Comparison of ENCODE assay signal across 1 cellular context in the genomic region with DNA sequence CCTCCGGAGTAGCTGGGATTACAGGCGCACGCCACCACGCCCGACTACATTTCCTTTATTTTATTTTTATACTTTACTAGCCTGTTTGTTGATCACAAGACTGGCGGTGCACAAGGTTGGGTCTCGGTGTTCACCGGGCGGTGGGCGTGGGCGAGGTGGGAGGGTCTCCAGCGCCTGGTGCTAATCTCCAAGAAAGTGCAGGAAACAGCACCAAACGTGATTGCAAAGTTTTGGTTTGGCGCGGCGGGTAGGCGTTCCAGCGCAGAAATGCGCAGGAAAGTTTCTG.
TF ChIP-seq lines count a peak whose summit lies in the region.

No MANE protein-coding gene starts in this region.

TF ChIP-seq in H1, 55 proteins besides CTCF, POLR2A, EP300 and RAD21:
- TF ChIP-seq CREB1 (IDR thresholded peaks at IDR 0.05) (no peak), KDM1A (IDR thresholded peaks at IDR 0.05; ENCODE audit: borderline replicate concordance, low read length) (no peak), TAF7 (optimal IDR thresholded peaks at IDR 0.05; ENCODE audit: borderline replicate concordance, low read depth, low read length) (no peak), HDAC2 (IDR thresholded peaks at IDR 0.05; ENCODE audit: borderline replicate concordance in 1 of 2, low read depth in 2 of 2, low read length in 2 of 2) (no peak), KDM5A (IDR thresholded peaks at IDR 0.05; ENCODE audit: low read length) (no peak), CEBPB (IDR thresholded peaks at IDR 0.05; ENCODE audit: low read depth, low read length) (no peak), NANOG (IDR thresholded peaks at IDR 0.05; ENCODE audit: insufficient read depth, low read depth, low read length, poor library complexity, severe bottlenecking) (no peak), CTBP2 (IDR thresholded peaks at IDR 0.05; ENCODE audit: borderline replicate concordance, insufficient read depth, insufficient read length, low read length) (no peak), KDM4A (IDR thresholded peaks at IDR 0.05; ENCODE audit: low read depth, low read length, severe bottlenecking) (no peak), JUND (IDR thresholded peaks at IDR 0.05; ENCODE audit: low read length) (no peak), PHF8 (conservative IDR thresholded peaks at IDR 0.05; ENCODE audit: low read depth, low read length) (no peak), HDAC6 (IDR thresholded peaks at IDR 0.05; ENCODE audit: low read depth, low read length) (no peak), NRF1 (IDR thresholded peaks at IDR 0.05; ENCODE audit: low read depth, low read length) (no peak), BRCA1 (IDR thresholded peaks at IDR 0.05; ENCODE audit: low read depth, low read length) (no peak), TAF1 (IDR thresholded peaks at IDR 0.05; ENCODE audit: low read depth, low read length) (no peak), TEAD4 (IDR thresholded peaks at IDR 0.05; ENCODE audit: low read depth, low read length) (no peak), TBP (IDR thresholded peaks at IDR 0.05; ENCODE audit: low read depth, low read length) (no peak), POLR2AphosphoS5 (IDR thresholded peaks at IDR 0.05; ENCODE audit: low read depth, low read length) (no peak)
- TF ChIP-seq, protein P1, sequence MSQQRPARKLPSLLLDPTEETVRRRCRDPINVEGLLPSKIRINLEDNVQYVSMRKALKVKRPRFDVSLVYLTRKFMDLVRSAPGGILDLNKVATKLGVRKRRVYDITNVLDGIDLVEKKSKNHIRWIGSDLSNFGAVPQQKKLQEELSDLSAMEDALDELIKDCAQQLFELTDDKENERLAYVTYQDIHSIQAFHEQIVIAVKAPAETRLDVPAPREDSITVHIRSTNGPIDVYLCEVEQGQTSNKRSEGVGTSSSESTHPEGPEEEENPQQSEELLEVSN (IDR thresholded peaks at IDR 0.05) = no peak
